Comparison of ENCODE assay signal across 8 cellular contexts in the genomic region with DNA sequence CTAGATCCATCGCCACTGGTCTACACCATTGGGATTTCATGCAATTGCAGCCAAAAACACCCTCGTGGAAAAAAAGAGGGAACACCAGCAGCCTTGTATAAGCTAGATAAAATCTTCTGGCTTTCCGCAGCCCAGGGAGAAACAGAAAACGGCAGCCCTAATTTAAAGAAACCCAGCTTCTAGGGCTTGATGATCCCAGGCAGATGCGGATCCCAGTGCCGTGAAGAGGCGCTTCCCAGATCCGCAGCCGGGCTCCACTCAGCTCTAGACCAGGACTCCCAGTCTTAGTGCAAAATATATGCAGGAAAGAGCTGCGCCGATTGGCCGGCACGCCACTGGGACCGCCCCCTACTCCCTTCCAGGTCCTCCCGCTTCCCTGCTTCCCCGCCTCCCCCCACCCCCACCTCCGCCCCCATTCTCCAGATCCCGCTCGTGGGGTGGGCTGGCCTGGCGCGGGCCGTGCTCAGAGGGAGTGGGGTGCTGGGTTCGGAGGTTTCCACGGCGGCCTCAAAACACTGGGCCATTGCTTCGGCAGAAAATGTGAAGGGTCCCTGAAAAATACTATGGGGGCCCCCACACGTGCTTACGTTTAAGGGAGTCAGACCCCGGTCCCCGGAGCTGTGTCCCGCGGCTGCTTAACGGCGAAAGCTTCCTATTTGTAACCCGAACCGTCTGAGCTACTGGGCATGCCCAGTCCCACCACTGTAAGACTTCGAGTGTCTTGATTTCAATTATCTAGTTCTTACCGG.
DNase-seq lines count a peak whose midpoint lies in the region; ATAC-seq and TF ChIP-seq lines count a peak whose summit lies in the region.

No MANE protein-coding gene starts in this region.

- CTCF ChIA-PET in AG04449 (lab: Yijun Ruan, JAX) (interaction anchor here (0.9 to 19.6 kb wide), 20 partner anchors 12 to 537 kb away, joined by 3 to 242 read pairs (median 6); no protein-coding TSS in a partner anchor), HCT116 (lab: Charles Lee) (interaction anchor here (0.7 to 4.9 kb wide), 20 partner anchors 8 to 557 kb away, joined by 3 to 91 read pairs (median 4); a partner anchor contains a TSS)

- H3K4me3 ChIP-seq in AG04449 (ENCODE audit: low read depth, low read length) (peak overlapping the region; percentile 59), HCT116 (replicated peaks in 1 of 2; ENCODE audit: low read depth in 1 of 2, low read length in 2 of 2) (peak overlapping the region; percentile 90 to 94), spleen (peak overlapping the region; percentile 38 to 77 (median 54))

- H3K4me3 Mint-ChIP-seq in activated CD4-positive, alpha-beta T cell treated with anti-CD3 and anti-CD28 coated beads, Interleukin-2, amount 10 ng/mL, durations not matched to agents 24 days and 14 days = peak overlapping the region; percentile 76

- POLR2A ChIA-PET in AG04449 (lab: Yijun Ruan, JAX) = interaction anchor here (0.6 to 1.6 kb wide), 8 partner anchors 23 to 296 kb away, joined by 3 to 6 read pairs (median 4); no protein-coding TSS in a partner anchor
- POLR2A ChIA-PET in HCT116 (lab: Charles Lee) = interaction anchor here (0.6 to 7.6 kb wide), 65 partner anchors 8 to 529 kb away, joined by 3 to 172 read pairs (median 5); no protein-coding TSS in a partner anchor

- H3K27ac ChIP-seq in HCT116 (ENCODE audit: low read depth, low read length) (peak overlapping the region; percentile 91), spleen (peak overlapping the region; percentile 69 to 90 (median 86))

- no peaks in the 10 kb centered on the region for H3K9me2 ChIP-seq in HCT116 (ENCODE audit: insufficient read depth)

- ATAC-seq in HCT116 (peak; percentile 84), HG02938 (IDR thresholded peaks at IDR 0.05; ENCODE audit: unreplicated experiment) (no peak)

- WGBS in spleen, 5 donors = 0 to 1% (median 0%) methylated on average over 30 to 38 of the region's 38 CpGs

- H3K27me3 ChIP-seq in HCT116 (ENCODE audit: insufficient read depth, low read length) = no peaks in the 10 kb centered on the region
- peaks cover 0 to 21% (median 0%) of the 10 kb centered on the region in 7 donors for H3K27me3 ChIP-seq in spleen (replicated peaks in 1 of 7)

- peak overlapping the region; percentile 93 for H3K4me2 ChIP-seq in HCT116 (ENCODE audit: low read length)

- TF ChIP-seq POLR2A in HCT116 (IDR thresholded peaks at IDR 0.05; ENCODE audit: borderline replicate concordance, extremely low read depth, insufficient read depth, insufficient read length) (peak; percentile 99), spleen (IDR thresholded peaks at IDR 0.05) (peak in 1 of 3 donors; percentile 97)

- no TSS peak for BruUV-seq in HCT116 (replicated peaks; lab: Mats Ljungman, UMichigan)

- no peak overlapping the region for H2AFZ ChIP-seq in HCT116 (ENCODE audit: low read depth, low read length, poor library complexity, severe bottlenecking)

- no peaks in the 10 kb centered on the region for H3K9me3 ChIP-seq in HCT116 (ENCODE audit: control insufficient read depth in 1 of 2, insufficient read depth in 1 of 2, low read depth in 1 of 2, low read length in 2 of 2)
- H3K9me3 ChIP-seq in spleen = no peaks in the 10 kb centered on the region

- DNase-seq in AG04449 (ENCODE audit: low read depth, low spot score) (peak; percentile 49), HCT116 (ENCODE audit: low read depth, low spot score) (peak; percentile 90), NCI-H460 (ENCODE audit: extremely low read depth, low read depth) (peak; percentile 91), dermis blood vessel endothelial cell (peak; percentile 97), kidney glomerular epithelial cell (lab: John Stamatoyannopoulos, UW) (peak; percentile 87), spleen (peak; percentile 91)
- DNase-seq in activated CD4-positive, alpha-beta T cell treated with anti-CD3 and anti-CD28 coated beads, Interleukin-2, amount 10 ng/mL, durations not matched to agents 24 days and 14 days = peak; percentile 75

- peaks cover 62% of the 10 kb centered on the region for H3K27me3 Mint-ChIP-seq in activated CD4-positive, alpha-beta T cell treated with anti-CD3 and anti-CD28 coated beads, Interleukin-2, amount 10 ng/mL, durations not matched to agents 24 days and 14 days

- peaks cover 30 to 55% of the 10 kb centered on the region in 2 experiments for H3K4me1 ChIP-seq in HCT116 (ENCODE audit: control insufficient read depth in 1 of 2, insufficient read depth in 2 of 2, low read length in 2 of 2)
- H3K4me1 ChIP-seq in spleen = peaks cover 13 to 58% (median 38%) of the 10 kb centered on the region in 6 donors

- RAD21 ChIA-PET in HCT116 (lab: Charles Lee; ENCODE audit: low non-redundant PET in 1 of 2, low total read pairs in 2 of 2, uncharacterized antibody in 2 of 2, unreplicated experiment in 2 of 2) = interaction anchor here (0.6 to 2.3 kb wide), 12 partner anchors 80 to 531 kb away, joined by 3 to 19 read pairs (median 4); no protein-coding TSS in a partner anchor

- no peaks in the 10 kb centered on the region for H3K9me3 Mint-ChIP-seq in activated CD4-positive, alpha-beta T cell treated with anti-CD3 and anti-CD28 coated beads, Interleukin-2, amount 10 ng/mL, durations not matched to agents 24 days and 14 days

- peak overlapping the region; percentile 90 for H3K9ac ChIP-seq in HCT116 (ENCODE audit: low read length)

- H3K36me3 ChIP-seq in HCT116 (ENCODE audit: control insufficient read depth in 1 of 2, insufficient read depth in 2 of 2, low read length in 2 of 2) (peaks cover 13 to 21% of the 10 kb centered on the region in 2 experiments; a peak in 3 of 4 replicates), spleen (peaks cover 0 to 21% (median 5%) of the 10 kb centered on the region in 6 donors)

- no peak for TF ChIP-seq RAD21 in HCT116 (IDR thresholded peaks at IDR 0.05; ENCODE audit: low read depth)

- TF ChIP-seq CTCF in AG04449 (IDR thresholded peaks at IDR 0.05; ENCODE audit: insufficient read depth, low read length, missing control alignments) (no peak), HCT116 (IDR thresholded peaks at IDR 0.05 in 2 of 3, conservative IDR thresholded peaks at IDR 0.05 in 1 of 3; ENCODE audit: borderline replicate concordance in 1 of 3, insufficient read depth in 1 of 3, low read depth in 2 of 3, low read length in 2 of 3) (no peak), spleen (IDR thresholded peaks at IDR 0.05 in 8 of 11, conservative IDR thresholded peaks at IDR 0.05 in 3 of 11) (no peak)

- H3K27ac Mint-ChIP-seq in activated CD4-positive, alpha-beta T cell treated with anti-CD3 and anti-CD28 coated beads, Interleukin-2, amount 10 ng/mL, durations not matched to agents 24 days and 14 days = no peak overlapping the region

- H3K36me3 Mint-ChIP-seq in activated CD4-positive, alpha-beta T cell treated with anti-CD3 and anti-CD28 coated beads, Interleukin-2, amount 10 ng/mL, durations not matched to agents 24 days and 14 days (ENCODE audit: low read depth) = no peaks in the 10 kb centered on the region

- peaks cover 29% of the 10 kb centered on the region for H3K79me2 ChIP-seq in HCT116 (ENCODE audit: insufficient read depth, low read length)

- intact Hi-C loops in HCT116 (cut with micrococcal nuclease) = loop anchor here (1.0 to 5.0 kb wide), 6 partner anchors 36 to 528 kb away; no protein-coding TSS in a partner anchor
- intact Hi-C loops in activated CD4-positive, alpha-beta T cell treated with anti-CD3 and anti-CD28 coated beads, Interleukin-2, amount 10 ng/mL, durations not matched to agents 24 days and 14 days (cut with micrococcal nuclease) = loop anchor here (1.0 kb wide), 1 partner anchor 245 kb away; no protein-coding TSS in a partner anchor
- intact Hi-C loops in spleen (cut with DNase I; ENCODE audit: low total_unique reads) = loop anchor here (5.0 kb wide), 1 partner anchor 529 kb away; no protein-coding TSS in a partner anchor

- H3K4me1 Mint-ChIP-seq in activated CD4-positive, alpha-beta T cell treated with anti-CD3 and anti-CD28 coated beads, Interleukin-2, amount 10 ng/mL, durations not matched to agents 24 days and 14 days = peaks cover 17% of the 10 kb centered on the region

- peaks cover 6% of the 10 kb centered on the region; the same call in 1 of the 2 replicates for H4K20me1 ChIP-seq in HCT116 (ENCODE audit: insufficient read depth)

TF ChIP-seq in HCT116, 20 proteins besides CTCF, POLR2A, EP300 and RAD21:
- TF ChIP-seq CEBPB (IDR thresholded peaks at IDR 0.05; ENCODE audit: low read depth) (no peak), YY1 (IDR thresholded peaks at IDR 0.05; ENCODE audit: extremely low read depth, insufficient replicate concordance, low read depth, low read length) (peak; percentile 45), ZNF274 (IDR thresholded peaks at IDR 0.05; ENCODE audit: low read depth, low read length) (no peak), POLR2AphosphoS5 (IDR thresholded peaks at IDR 0.05; ENCODE audit: low read depth, low read length) (peak; percentile 100), JUND (IDR thresholded peaks at IDR 0.05) (no peak)
- TF ChIP-seq, protein P1, sequence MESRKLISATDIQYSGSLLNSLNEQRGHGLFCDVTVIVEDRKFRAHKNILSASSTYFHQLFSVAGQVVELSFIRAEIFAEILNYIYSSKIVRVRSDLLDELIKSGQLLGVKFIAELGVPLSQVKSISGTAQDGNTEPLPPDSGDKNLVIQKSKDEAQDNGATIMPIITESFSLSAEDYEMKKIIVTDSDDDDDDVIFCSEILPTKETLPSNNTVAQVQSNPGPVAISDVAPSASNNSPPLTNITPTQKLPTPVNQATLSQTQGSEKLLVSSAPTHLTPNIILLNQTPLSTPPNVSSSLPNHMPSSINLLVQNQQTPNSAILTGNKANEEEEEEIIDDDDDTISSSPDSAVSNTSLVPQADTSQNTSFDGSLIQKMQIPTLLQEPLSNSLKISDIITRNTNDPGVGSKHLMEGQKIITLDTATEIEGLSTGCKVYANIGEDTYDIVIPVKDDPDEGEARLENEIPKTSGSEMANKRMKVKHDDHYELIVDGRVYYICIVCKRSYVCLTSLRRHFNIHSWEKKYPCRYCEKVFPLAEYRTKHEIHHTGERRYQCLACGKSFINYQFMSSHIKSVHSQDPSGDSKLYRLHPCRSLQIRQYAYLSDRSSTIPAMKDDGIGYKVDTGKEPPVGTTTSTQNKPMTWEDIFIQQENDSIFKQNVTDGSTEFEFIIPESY (IDR thresholded peaks at IDR 0.05; ENCODE audit: extremely low read depth, insufficient replicate concordance, low read length) = peak; percentile 50
